Comparison of ENCODE assay signal across 2 cellular contexts in the genomic region with DNA sequence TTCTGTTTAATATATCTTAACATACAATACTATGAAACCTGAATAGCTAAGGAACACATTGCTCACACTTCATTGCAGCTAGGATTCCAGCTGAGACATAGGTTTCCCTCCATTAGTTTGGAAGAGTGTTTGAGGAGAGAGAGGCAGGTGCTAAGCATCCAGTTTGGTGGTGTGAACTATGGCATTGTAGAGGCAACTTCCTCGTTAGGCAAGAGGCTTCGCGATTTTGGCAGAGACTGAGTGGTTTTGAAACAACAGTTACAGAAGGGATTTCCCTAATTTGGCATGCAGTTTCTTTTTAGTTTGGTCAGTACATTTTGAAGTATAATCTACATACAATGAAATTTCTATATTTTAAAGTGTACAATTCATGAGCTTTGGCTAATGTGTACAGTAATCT.
TF ChIP-seq lines count a peak whose summit lies in the region.

No MANE protein-coding gene starts in this region.

TF ChIP-seq in liver, 16 proteins besides CTCF, POLR2A, EP300 and RAD21 (continued from another document):
- TF ChIP-seq MAX (IDR thresholded peaks at IDR 0.05) = peak; percentile 73
- TF ChIP-seq HNF4G (IDR thresholded peaks at IDR 0.05) = no peak
- peak in 1 of 2 donors; percentile 13 for TF ChIP-seq JUND (IDR thresholded peaks at IDR 0.05)
- no peak for TF ChIP-seq EGR1 (IDR thresholded peaks at IDR 0.05; ENCODE audit: low read depth in 2 of 2)
- TF ChIP-seq HNF4A (conservative IDR thresholded peaks at IDR 0.05) = peak in 1 of 2 donors; percentile 58
- peak in 1 of 2 donors; percentile 56 for TF ChIP-seq RXRA (IDR thresholded peaks at IDR 0.05)
- no peak for TF ChIP-seq ATF3 (IDR thresholded peaks at IDR 0.05)

TF ChIP-seq in HepG2, 621 proteins besides CTCF, POLR2A, EP300 and RAD21 (continued from another document):
- TF ChIP-seq KIAA2018 (CRISPR knock-in tag; IDR thresholded peaks at IDR 0.05; ENCODE audit: borderline replicate concordance) = no peak
- TF ChIP-seq RFX5 (IDR thresholded peaks at IDR 0.05; ENCODE audit: low read depth, low read length) = no peak
- no peak for TF ChIP-seq SMARCC2 (IDR thresholded peaks at IDR 0.05)
